22 cellular contexts compared by ENCODE assay signal in genomic region chr7:114095885-114096284, GRCh38.
"Had no signal": no experiment of that assay in that cellular context is flagged by ENCODE, and none has a peak within 500 bp of the region (broad histone marks: within the 10 kb centered on the region; RNA-seq: fewer than 3 reads in every experiment).

No MANE protein-coding gene starts in this region.

- ATAC-seq: foreskin keratinocyte, gastrocnemius medialis, heart right ventricle, left cardiac atrium, left lung, left ventricle myocardium superior, lower lobe of right lung, mucosa of descending colon had no signal

- H3K9me3 ChIP-seq: colonic mucosa, esophagus muscularis mucosa, gastrocnemius medialis, left lung, lower lobe of right lung, mucosa of descending colon had no signal

- DNase-seq: colonic mucosa; cortex of kidney; dermis blood vessel endothelial cell; dorsolateral prefrontal cortex; effector CD4-positive, alpha-beta T cell; effector memory CD4-positive, alpha-beta T cell; foreskin keratinocyte; gastrocnemius medialis; glutamatergic neuron; head of caudate nucleus; heart right ventricle; hippocampal formation; left cardiac atrium; left lung; left ventricle myocardium superior; lower lobe of right lung; mesenchymal stem cell; mucosa of descending colon; naive B cell had no signal

- H3K36me3 ChIP-seq: colonic mucosa, esophagus muscularis mucosa, gastrocnemius medialis, heart right ventricle, left lung, lower lobe of right lung had no signal

- H3K27me3 ChIP-seq: colonic mucosa, esophagus muscularis mucosa, foreskin keratinocyte, gastrocnemius medialis had no signal

- H3K4me1 ChIP-seq: colonic mucosa, foreskin keratinocyte, heart right ventricle, left lung, lower lobe of right lung had no signal

- FAIRE-seq: endothelial cell of umbilical vein, keratinocyte had no signal

- H3K27ac ChIP-seq: colonic mucosa, dorsolateral prefrontal cortex, esophagus muscularis mucosa, foreskin keratinocyte, gastrocnemius medialis, heart right ventricle, left lung, lower lobe of right lung had no signal

- H3K4me3 ChIP-seq: colonic mucosa, dorsolateral prefrontal cortex, esophagus muscularis mucosa, gastrocnemius medialis, heart right ventricle, left lung, lower lobe of right lung, mucosa of descending colon had no signal
